8 cellular contexts compared by ENCODE assay signal in genomic region chr20:32483351-32484220, GRCh38.
DNase-seq lines count a peak whose midpoint lies in the region; ATAC-seq lines count a peak whose summit lies in the region.

No MANE protein-coding gene starts in this region.

- H3K9me3 ChIP-seq in thymus (ENCODE audit: control insufficient read depth), result no peaks in the 10 kb centered on the region

- H3K4me3 Mint-ChIP-seq in activated naive CD4-positive, alpha-beta T cell treated with anti-CD3 and anti-CD28 coated beads, Interleukin-2, amount 10 ng/mL, durations not matched to agents 7 days and 5 days, result peak overlapping the region; percentile 68

- H3K4me1 ChIP-seq in thymus (ENCODE audit: control insufficient read depth, insufficient read depth, low read length), result peaks cover 15% of the 10 kb centered on the region

- peak overlapping the region; percentile 91 for H3K4me3 ChIP-seq in thymus (ENCODE audit: low read length)

- peaks cover 23% of the 10 kb centered on the region for H3K4me1 Mint-ChIP-seq in activated naive CD4-positive, alpha-beta T cell treated with anti-CD3 and anti-CD28 coated beads, Interleukin-2, amount 10 ng/mL, durations not matched to agents 7 days and 5 days

- no peaks in the 10 kb centered on the region for H3K9me3 Mint-ChIP-seq in activated naive CD4-positive, alpha-beta T cell treated with anti-CD3 and anti-CD28 coated beads, Interleukin-2, amount 10 ng/mL, durations not matched to agents 7 days and 5 days

- H3K27me3 ChIP-seq in thymus (ENCODE audit: control insufficient read depth, insufficient read depth), result no peaks in the 10 kb centered on the region

- 2% methylated on average over 78 of the region's 79 CpGs for WGBS in thymus

- CTCF ChIA-PET in activated naive CD4-positive, alpha-beta T cell treated with anti-CD3 and anti-CD28 coated beads, Interleukin-2, amount 10 ng/mL, durations not matched to agents 7 days and 5 days (lab: Charles Lee), result no interaction called here

- peak overlapping the region; percentile 88 for H3K27ac ChIP-seq in thymus (ENCODE audit: low read depth)

- DNase-seq in D341Med (ENCODE audit: low spot score) (peak; percentile 93), M059J (ENCODE audit: low read depth) (peak; percentile 95), SIG-M5 treated with dmso at 0.1 percent for 504 hours (lab: John Stamatoyannopoulos, UW; ENCODE audit: unreplicated experiment) (peak; percentile 77), globus pallidus (ENCODE audit: low spot score) (peak; percentile 90), nucleus accumbens (lab: John Stamatoyannopoulos, UW) (peak in 52 of 56 donors; percentile 32 to 92 (median 74))
- DNase-seq in activated naive CD4-positive, alpha-beta T cell treated with anti-CD3 and anti-CD28 coated beads, Interleukin-2, amount 10 ng/mL, durations not matched to agents 7 days and 5 days, result peak; percentile 71

- H3K27ac Mint-ChIP-seq in activated naive CD4-positive, alpha-beta T cell treated with anti-CD3 and anti-CD28 coated beads, Interleukin-2, amount 10 ng/mL, durations not matched to agents 7 days and 5 days, result no peak overlapping the region

- H3K27me3 Mint-ChIP-seq in activated naive CD4-positive, alpha-beta T cell treated with anti-CD3 and anti-CD28 coated beads, Interleukin-2, amount 10 ng/mL, durations not matched to agents 7 days and 5 days, result peaks cover 13% of the 10 kb centered on the region

- no peak for ATAC-seq in HG02938 (IDR thresholded peaks at IDR 0.05; ENCODE audit: unreplicated experiment)

- peaks cover 13% of the 10 kb centered on the region for H3K36me3 Mint-ChIP-seq in activated naive CD4-positive, alpha-beta T cell treated with anti-CD3 and anti-CD28 coated beads, Interleukin-2, amount 10 ng/mL, durations not matched to agents 7 days and 5 days

- H3K36me3 ChIP-seq in thymus (ENCODE audit: control insufficient read depth, insufficient read depth), result peaks cover 14% of the 10 kb centered on the region
